Comparison of ENCODE assay signal across 17 cellular contexts in genomic region chr5:79183011-79183410, GRCh38.
"Had no signal": no experiment of that assay in that cellular context is flagged by ENCODE, and none has a peak within 500 bp of the region (broad histone marks: within the 10 kb centered on the region; RNA-seq: fewer than 3 reads in every experiment).

No MANE protein-coding gene starts in this region.

- H3K9me3 ChIP-seq: gastroesophageal sphincter, heart right ventricle, psoas muscle, transverse colon, vagina had no signal

- DNase-seq: activated CD4-positive, alpha-beta memory T cell treated with anti-CD3 and anti-CD28 coated beads, Interleukin-2, amount 10 ng/mL, durations not matched to agents 7 days and 5 days; activated CD4-positive, alpha-beta T cell treated with anti-CD3 and anti-CD28 coated beads for 48 hours; activated CD4-positive, CD25-positive, alpha-beta regulatory T cell; activated CD8-positive, alpha-beta memory T cell treated with anti-CD3 and anti-CD28 coated beads, Interleukin-2, amount 10 ng/mL, durations not matched to agents 7 days and 5 days; activated naive CD8-positive, alpha-beta T cell treated with anti-CD3 and anti-CD28 coated beads for 36 hours; amygdala; caudate nucleus; effector memory CD8-positive, alpha-beta T cell; erythroblast; heart right ventricle; immature natural killer cell; naive thymus-derived CD8-positive, alpha-beta T cell; psoas muscle; right cardiac atrium; transverse colon had no signal

- H3K4me1 ChIP-seq: psoas muscle had no signal

- H3K36me3 ChIP-seq: gastroesophageal sphincter, heart right ventricle, transverse colon, vagina had no signal

- H3K27ac ChIP-seq: heart right ventricle, psoas muscle, vagina had no signal

- H3K27me3 ChIP-seq: gastroesophageal sphincter, heart right ventricle, transverse colon, vagina had no signal

- H3K4me3 ChIP-seq: gastroesophageal sphincter, heart right ventricle, psoas muscle, transverse colon, vagina had no signal
